9 cellular contexts compared by ENCODE assay signal in genomic region chr19:35868823-35869326, GRCh38. TPM values are rescaled to one million over a fixed set of nuclear protein-coding genes. Genes with fewer than 3 reads are reported as not detected.
DNase-seq lines count a peak whose midpoint lies in the region; ATAC-seq and TF ChIP-seq lines count a peak whose summit lies in the region.
"Had no signal": no experiment of that assay in that cellular context is flagged by ENCODE, and none has a peak within 500 bp of the region (broad histone marks: within the 10 kb centered on the region; RNA-seq: fewer than 3 reads in every experiment).

No MANE protein-coding gene starts in this region.

- intact Hi-C loops in lower lobe of right lung (cut with DNase I): no loop called here
- intact Hi-C loops in upper lobe of right lung (cut with DNase I): no loop called here

- no peaks in the 10 kb centered on the region for H3K9me3 ChIP-seq in lower lobe of right lung
- no peaks in the 10 kb centered on the region for H3K9me3 ChIP-seq in upper lobe of right lung

- H3K27me3 ChIP-seq in lower lobe of right lung (ENCODE audit: low read depth) (peaks cover 34% of the 10 kb centered on the region), upper lobe of right lung (peaks cover 28% of the 10 kb centered on the region)

- no peaks in the 10 kb centered on the region for H3K36me3 ChIP-seq in lower lobe of right lung
- no peaks in the 10 kb centered on the region for H3K36me3 ChIP-seq in upper lobe of right lung

- no peaks in the 10 kb centered on the region for H3K9me3 Mint-ChIP-seq in activated naive CD4-positive, alpha-beta T cell treated with anti-CD3 and anti-CD28 coated beads, Interleukin-2, amount 10 ng/mL, durations not matched to agents 7 days and 5 days
- no peaks in the 10 kb centered on the region for H3K9me3 Mint-ChIP-seq in activated naive CD4-positive, alpha-beta T cell treated with anti-CD3 and anti-CD28 coated beads, Interleukin-2, amount 50 U/mL, for 72 hours

- peaks cover 74% of the 10 kb centered on the region for H3K27me3 Mint-ChIP-seq in activated naive CD4-positive, alpha-beta T cell treated with anti-CD3 and anti-CD28 coated beads, Interleukin-2, amount 10 ng/mL, durations not matched to agents 7 days and 5 days

- H3K4me3 ChIP-seq in lower lobe of right lung (peak overlapping the region; percentile 56), upper lobe of right lung (peak overlapping the region; percentile 48)

- peaks cover 16% of the 10 kb centered on the region for H3K4me1 Mint-ChIP-seq in activated naive CD4-positive, alpha-beta T cell treated with anti-CD3 and anti-CD28 coated beads, Interleukin-2, amount 10 ng/mL, durations not matched to agents 7 days and 5 days

- H3K4me3 Mint-ChIP-seq in activated naive CD4-positive, alpha-beta T cell treated with anti-CD3 and anti-CD28 coated beads, Interleukin-2, amount 10 ng/mL, durations not matched to agents 7 days and 5 days: peak overlapping the region; percentile 49

- no peak overlapping the region for H3K27ac Mint-ChIP-seq in activated naive CD4-positive, alpha-beta T cell treated with anti-CD3 and anti-CD28 coated beads, Interleukin-2, amount 10 ng/mL, durations not matched to agents 7 days and 5 days
- no peak overlapping the region for H3K27ac Mint-ChIP-seq in activated naive CD4-positive, alpha-beta T cell treated with anti-CD3 and anti-CD28 coated beads, Interleukin-2, amount 50 U/mL, for 72 hours

- TF ChIP-seq CTCF in lower lobe of right lung (IDR thresholded peaks at IDR 0.05): no peak
- TF ChIP-seq CTCF in upper lobe of right lung (IDR thresholded peaks at IDR 0.05): no peak

- ATAC-seq in activated naive CD4-positive, alpha-beta T cell treated with anti-CD3 and anti-CD28 coated beads, Interleukin-2, amount 50 U/mL, for 72 hours: no peak
- ATAC-seq in lower lobe of right lung (peak; percentile 2 to 9), upper lobe of right lung (no peak)

- no peaks in the 10 kb centered on the region for H3K36me3 Mint-ChIP-seq in activated naive CD4-positive, alpha-beta T cell treated with anti-CD3 and anti-CD28 coated beads, Interleukin-2, amount 10 ng/mL, durations not matched to agents 7 days and 5 days
- H3K36me3 Mint-ChIP-seq in activated naive CD4-positive, alpha-beta T cell treated with anti-CD3 and anti-CD28 coated beads, Interleukin-2, amount 50 U/mL, for 72 hours: no peaks in the 10 kb centered on the region

- H3K4me1 ChIP-seq in lower lobe of right lung (peaks cover 18% of the 10 kb centered on the region), upper lobe of right lung (peaks cover 15% of the 10 kb centered on the region)

- H3K27ac ChIP-seq in lower lobe of right lung: no peak overlapping the region
- H3K27ac ChIP-seq in upper lobe of right lung: no peak overlapping the region

- CTCF ChIA-PET in activated naive CD4-positive, alpha-beta T cell treated with anti-CD3 and anti-CD28 coated beads, Interleukin-2, amount 10 ng/mL, durations not matched to agents 7 days and 5 days (lab: Charles Lee): no interaction called here

- DNase-seq in activated naive CD4-positive, alpha-beta T cell treated with anti-CD3 and anti-CD28 coated beads, Interleukin-2, amount 10 ng/mL, durations not matched to agents 7 days and 5 days: no peak
- DNase-seq in activated naive CD4-positive, alpha-beta T cell treated with anti-CD3 and anti-CD28 coated beads, Interleukin-2, amount 50 U/mL, for 72 hours (ENCODE audit: low spot score in 2 of 2): no peak
- DNase-seq in astrocyte of the hippocampus (ENCODE audit: low read depth, low spot score) (peak; percentile 10), lower lobe of right lung (no peak), upper lobe of right lung (no peak), NCI-H1930 (lab: John Stamatoyannopoulos, UW) (no peak), DMS79 (lab: John Stamatoyannopoulos, UW) (no peak), NCI-H524 (lab: John Stamatoyannopoulos, UW) (no peak)

RNA-seq across cellular contexts. Expression of gene APLP1, which starts 0.5 kb away (rescaled TPM):
- total RNA-seq in activated naive CD4-positive, alpha-beta T cell treated with anti-CD3 and anti-CD28 coated beads, Interleukin-2, amount 50 U/mL, for 72 hours: 1 to 10 TPM; 2.9 to 9.3 TPM
- 2.1 TPM for total RNA-seq in lower lobe of right lung
- 7.0 TPM for total RNA-seq in upper lobe of right lung

RNA-seq across cellular contexts. Expression of gene KIRREL2, which starts 12.2 kb away (rescaled TPM):
- total RNA-seq in activated naive CD4-positive, alpha-beta T cell treated with anti-CD3 and anti-CD28 coated beads, Interleukin-2, amount 50 U/mL, for 72 hours: 1 to 10 TPM; 1.2 to 3.3 TPM
- total RNA-seq in lower lobe of right lung (0.12 TPM), upper lobe of right lung (not detected)
- total RNA-seq: HT1080 had no signal

RNA-seq across cellular contexts. Expression of gene NPHS1, which starts 16.6 kb away (rescaled TPM):
- under 1 TPM in 1 of 2 donors, not detected in 1; 0.10 TPM for total RNA-seq in activated naive CD4-positive, alpha-beta T cell treated with anti-CD3 and anti-CD28 coated beads, Interleukin-2, amount 50 U/mL, for 72 hours
- not detected for total RNA-seq in lower lobe of right lung
- not detected for total RNA-seq in upper lobe of right lung
- total RNA-seq: HT1080 had no signal

RNA-seq across cellular contexts. Expression of gene NFKBID, which starts 31.5 kb away (rescaled TPM):
- 100 to 1,000 TPM in 1 of 2 donors, 10 to 100 TPM in 1; 58.9 to 144 TPM for total RNA-seq in activated naive CD4-positive, alpha-beta T cell treated with anti-CD3 and anti-CD28 coated beads, Interleukin-2, amount 50 U/mL, for 72 hours
- 17.2 TPM for total RNA-seq in lower lobe of right lung
- total RNA-seq in upper lobe of right lung: 19.5 TPM

RNA-seq across cellular contexts. Expression of gene HCST, which starts 33.5 kb away (rescaled TPM):
- total RNA-seq in activated naive CD4-positive, alpha-beta T cell treated with anti-CD3 and anti-CD28 coated beads, Interleukin-2, amount 50 U/mL, for 72 hours: 10 to 100 TPM; 40.0 to 48.5 TPM
- total RNA-seq in lower lobe of right lung (43.3 TPM), upper lobe of right lung (44.0 TPM)
- total RNA-seq: HT1080 had no signal

Comparison
In these comparisons a context has a peak if more than half of its experiments do, and no peak if none do; other contexts are left out.
1. ATAC-seq: peak in lower lobe of right lung (2 of 2); none in activated naive CD4-positive, alpha-beta T cell treated with anti-CD3 and anti-CD28 coated beads, Interleukin-2, amount 50 U/mL, for 72 hours (0 of 2) and upper lobe of right lung (single experiment).